12 cellular contexts compared by ENCODE assay signal in genomic region chr15:82950746-82951370, GRCh38. TPM values are rescaled to one million over a fixed set of nuclear protein-coding genes. Genes with fewer than 3 reads are reported as not detected.
DNase-seq lines count a peak whose midpoint lies in the region; ATAC-seq and TF ChIP-seq lines count a peak whose summit lies in the region.
"Had no signal": no experiment of that assay in that cellular context is flagged by ENCODE, and none has a peak within 500 bp of the region (broad histone marks: within the 10 kb centered on the region; RNA-seq: fewer than 3 reads in every experiment).

No MANE protein-coding gene starts in this region.

- no peak for TF ChIP-seq POLR2A in stomach (IDR thresholded peaks at IDR 0.05)

- H3K27me3 ChIP-seq in dorsolateral prefrontal cortex: no peaks in the 10 kb centered on the region
- H3K27me3 ChIP-seq in stomach: peaks cover 0 to 20% (median 2%) of the 10 kb centered on the region in 3 donors
- peaks cover 7% of the 10 kb centered on the region for H3K27me3 ChIP-seq in brain microvascular endothelial cell (replicated peaks)

- H3K27ac Mint-ChIP-seq in activated CD8-positive, alpha-beta T cell treated with anti-CD3 and anti-CD28 coated beads for 36 hours: no peak overlapping the region
- H3K27ac Mint-ChIP-seq in activated CD8-positive, alpha-beta T cell treated with anti-CD3 and anti-CD28 coated beads, Interleukin-2, amount 10 ng/mL, durations not matched to agents 7 days and 5 days: no peak overlapping the region
- H3K27ac Mint-ChIP-seq: nephron progenitor cell had no signal

- peaks cover 0 to 34% (median 9%) of the 10 kb centered on the region in 4 donors for H3K4me1 ChIP-seq in stomach

- peak; percentile 44 for ATAC-seq in activated CD8-positive, alpha-beta T cell treated with anti-CD3 and anti-CD28 coated beads for 36 hours
- no peak for ATAC-seq in activated CD8-positive, alpha-beta T cell treated with anti-CD3 and anti-CD28 coated beads, Interleukin-2, amount 10 ng/mL, durations not matched to agents 7 days and 5 days
- peak; percentile 53 for ATAC-seq in HG03103 (IDR thresholded peaks at IDR 0.05; ENCODE audit: low read depth, unreplicated experiment)

- DNase-seq in activated CD8-positive, alpha-beta T cell treated with anti-CD3 and anti-CD28 coated beads for 36 hours: peak; percentile 27
- no peak for DNase-seq in activated CD8-positive, alpha-beta T cell treated with anti-CD3 and anti-CD28 coated beads, Interleukin-2, amount 10 ng/mL, durations not matched to agents 7 days and 5 days
- DNase-seq in dorsolateral prefrontal cortex (no peak), stomach (no peak), germinal center (ENCODE audit: low spot score) (no peak), brain microvascular endothelial cell (no peak), D341Med (ENCODE audit: low spot score) (no peak)
- DNase-seq: activated CD8-positive, alpha-beta memory T cell treated with anti-CD3 and anti-CD28 coated beads, Interleukin-2, amount 50 U/mL, for 4 hours; NCI-H1105 treated with DMSO at 0.1 percent for 48 hours; nephron progenitor cell had no signal

- H3K4me1 Mint-ChIP-seq in activated CD8-positive, alpha-beta T cell treated with anti-CD3 and anti-CD28 coated beads for 36 hours (ENCODE audit: low read depth): peaks cover 2% of the 10 kb centered on the region
- H3K4me1 Mint-ChIP-seq in activated CD8-positive, alpha-beta T cell treated with anti-CD3 and anti-CD28 coated beads, Interleukin-2, amount 10 ng/mL, durations not matched to agents 7 days and 5 days (ENCODE audit: low read depth): no peaks in the 10 kb centered on the region
- H3K4me1 Mint-ChIP-seq: central memory CD8-positive, alpha-beta T cell had no signal

- H3K36me3 ChIP-seq in stomach (no peaks in the 10 kb centered on the region), brain microvascular endothelial cell (replicated peaks) (no peaks in the 10 kb centered on the region)

- peak overlapping the region in 20 of 59 donors; percentile 3 to 82 (median 65) for H3K27ac ChIP-seq in dorsolateral prefrontal cortex
- peak overlapping the region; percentile 59 to 90 (median 87) for H3K27ac ChIP-seq in stomach
- no peak overlapping the region for H3K27ac ChIP-seq in brain microvascular endothelial cell

- no peak for TF ChIP-seq EP300 in stomach (IDR thresholded peaks at IDR 0.05)

- intact Hi-C loops in activated CD8-positive, alpha-beta T cell treated with anti-CD3 and anti-CD28 coated beads for 36 hours (cut with micrococcal nuclease): no loop called here
- intact Hi-C loops in dorsolateral prefrontal cortex (cut with DNase I): no loop called here
- intact Hi-C loops in stomach (cut with DNase I; ENCODE audit: low total_unique reads): no loop called here

- CTCF ChIA-PET in activated CD8-positive, alpha-beta T cell treated with anti-CD3 and anti-CD28 coated beads for 36 hours (lab: Charles Lee): no interaction called here
- CTCF ChIA-PET in activated CD8-positive, alpha-beta T cell treated with anti-CD3 and anti-CD28 coated beads, Interleukin-2, amount 10 ng/mL, durations not matched to agents 7 days and 5 days (lab: Charles Lee): no interaction called here

- in situ Hi-C loops in brain microvascular endothelial cell (cut with HindIII; ENCODE audit: low pct_ligation_motif_present, low sequenced_read_pairs): no loop called here

- no peak for TF ChIP-seq CTCF in activated CD8-positive, alpha-beta T cell treated with anti-CD3 and anti-CD28 coated beads for 36 hours (IDR thresholded peaks at IDR 0.05)
- TF ChIP-seq CTCF in dorsolateral prefrontal cortex (IDR thresholded peaks at IDR 0.05 in 54 of 56, conservative IDR thresholded peaks at IDR 0.05 in 2 of 56; ENCODE audit: low read depth in 1 of 56, partially characterized antibody in 56 of 56) (no peak), stomach (IDR thresholded peaks at IDR 0.05) (no peak), brain microvascular endothelial cell (IDR thresholded peaks at IDR 0.05; ENCODE audit: low read depth, low read length, missing control alignments) (no peak)

- POLR2A ChIA-PET in activated CD8-positive, alpha-beta T cell treated with anti-CD3 and anti-CD28 coated beads for 36 hours (lab: Charles Lee): no interaction called here
- POLR2A ChIA-PET in activated CD8-positive, alpha-beta T cell treated with anti-CD3 and anti-CD28 coated beads, Interleukin-2, amount 10 ng/mL, durations not matched to agents 7 days and 5 days (lab: Charles Lee): interaction anchor here (0.7 kb wide), 1 partner anchor 36 kb away, joined by 3 read pairs; no protein-coding TSS in a partner anchor

- H3K4me3 Mint-ChIP-seq in activated CD8-positive, alpha-beta T cell treated with anti-CD3 and anti-CD28 coated beads for 36 hours: no peak overlapping the region
- no peak overlapping the region for H3K4me3 Mint-ChIP-seq in activated CD8-positive, alpha-beta T cell treated with anti-CD3 and anti-CD28 coated beads, Interleukin-2, amount 10 ng/mL, durations not matched to agents 7 days and 5 days
- H3K4me3 Mint-ChIP-seq: nephron progenitor cell had no signal

- WGBS in stomach, 5 donors: 24 to 41% (median 33%) methylated on average over 6 of the region's 6 CpGs

- peak overlapping the region in 53 of 59 donors; percentile 33 to 81 (median 69) for H3K4me3 ChIP-seq in dorsolateral prefrontal cortex
- H3K4me3 ChIP-seq in stomach: peak overlapping the region; percentile 68 to 73 (median 71)
- no peak overlapping the region for H3K4me3 ChIP-seq in brain microvascular endothelial cell (ENCODE audit: low read depth, low read length)

- no peaks in the 10 kb centered on the region for H3K9me3 ChIP-seq in stomach

- H3K36me3 Mint-ChIP-seq in activated CD8-positive, alpha-beta T cell treated with anti-CD3 and anti-CD28 coated beads for 36 hours (ENCODE audit: low read depth): no peaks in the 10 kb centered on the region
- H3K36me3 Mint-ChIP-seq in activated CD8-positive, alpha-beta T cell treated with anti-CD3 and anti-CD28 coated beads, Interleukin-2, amount 10 ng/mL, durations not matched to agents 7 days and 5 days (ENCODE audit: low read depth): no peaks in the 10 kb centered on the region

- no peaks in the 10 kb centered on the region for H3K9me3 Mint-ChIP-seq in activated CD8-positive, alpha-beta T cell treated with anti-CD3 and anti-CD28 coated beads for 36 hours
- H3K9me3 Mint-ChIP-seq in activated CD8-positive, alpha-beta T cell treated with anti-CD3 and anti-CD28 coated beads, Interleukin-2, amount 10 ng/mL, durations not matched to agents 7 days and 5 days (ENCODE audit: insufficient read depth): no peaks in the 10 kb centered on the region
- H3K9me3 Mint-ChIP-seq: central memory CD8-positive, alpha-beta T cell; nephron progenitor cell had no signal

- H3K27me3 Mint-ChIP-seq in activated CD8-positive, alpha-beta T cell treated with anti-CD3 and anti-CD28 coated beads for 36 hours: peaks cover 8% of the 10 kb centered on the region
- peaks cover 12% of the 10 kb centered on the region for H3K27me3 Mint-ChIP-seq in activated CD8-positive, alpha-beta T cell treated with anti-CD3 and anti-CD28 coated beads, Interleukin-2, amount 10 ng/mL, durations not matched to agents 7 days and 5 days (ENCODE audit: low read depth)

RNA-seq across cellular contexts. Expression of gene HOMER2, which starts 1.7 kb away (rescaled TPM):
- total RNA-seq in activated CD8-positive, alpha-beta T cell treated with anti-CD3 and anti-CD28 coated beads for 36 hours: 1 to 10 TPM; 5.4 TPM
- total RNA-seq in activated CD8-positive, alpha-beta T cell treated with anti-CD3 and anti-CD28 coated beads, Interleukin-2, amount 10 ng/mL, durations not matched to agents 7 days and 5 days: 10 to 100 TPM; 12.0 to 12.8 TPM
- total RNA-seq in dorsolateral prefrontal cortex: 10 to 100 TPM; 17.7 to 58.5 (median 39.0) TPM
- total RNA-seq in stomach: 100 to 1,000 TPM in 1 of 5 donors, 10 to 100 TPM in 3, 1 to 10 TPM in 1; 2.9 to 144 (median 85.8) TPM
- polyA plus RNA-seq in stomach: 10 to 100 TPM; 35.7 to 77.1 (median 63.8) TPM

RNA-seq across cellular contexts. Expression of gene RAMAC, which starts 35.2 kb away (rescaled TPM):
- total RNA-seq in activated CD8-positive, alpha-beta T cell treated with anti-CD3 and anti-CD28 coated beads for 36 hours: 10 to 100 TPM; 18.2 to 19.7 TPM
- total RNA-seq in activated CD8-positive, alpha-beta T cell treated with anti-CD3 and anti-CD28 coated beads, Interleukin-2, amount 10 ng/mL, durations not matched to agents 7 days and 5 days: 10 to 100 TPM; 25.8 to 27.0 TPM
- total RNA-seq in dorsolateral prefrontal cortex (10 to 100 TPM in 116 of 120 experiments, 1 to 10 TPM in 4; 4.9 to 24.6 (median 17.0) TPM), stomach (10 to 100 TPM in 3 of 5 donors, 1 to 10 TPM in 2; 1.2 to 84.0 (median 20.1) TPM)
- polyA plus RNA-seq in stomach: 10 to 100 TPM; 19.7 to 37.0 (median 27.7) TPM
